Comparison of ENCODE assay signal across 23 cellular contexts in genomic region chr2:44283116-44283666, GRCh38. TPM values are rescaled to one million over a fixed set of nuclear protein-coding genes. Genes with fewer than 3 reads are reported as not detected.
"Had no signal": no experiment of that assay in that cellular context is flagged by ENCODE, and none has a peak within 500 bp of the region (broad histone marks: within the 10 kb centered on the region; RNA-seq: fewer than 3 reads in every experiment).

No MANE protein-coding gene starts in this region.

- H3K4me3 Mint-ChIP-seq: IgD-negative memory B cell had no signal

- DNase-seq: Kasumi-1, MM.1S, NCI-H1092 treated with DMSO at 0.1 percent for 48 hours, NCI-H1436, NCI-H187, NCI-H2029, NCI-H2081 treated with DMSO at 0.1 percent for 48 hours, NCI-H2171, NCI-H226, NCI-H446, NCI-H510A, NCI-H524 treated with DMSO at 0.1 percent for 48 hours, NCI-H69, NCI-H774, Right ventricle myocardium superior, RPMI8226, SIG-M5, SK-N-SH had no signal

- ATAC-seq: K562 had no signal

- H3K9me3 ChIP-seq: SJSA1, SK-N-SH had no signal

- H3K4me3 ChIP-seq: K562, SJSA1 had no signal

- H3K27ac Mint-ChIP-seq: IgD-negative memory B cell had no signal

- FAIRE-seq: HTR-8/SVneo, K562 had no signal

RNA-seq across cellular contexts. Expression of gene SLC3A1, which starts 7.9 kb away (rescaled TPM):
- total RNA-seq: M059J, Right ventricle myocardium superior, SJSA1 had no signal
